ENCODE assay signal across 22 cellular contexts in genomic region chr3:46667061-46667621, GRCh38. TPM values are rescaled to one million over a fixed set of nuclear protein-coding genes. Genes with fewer than 3 reads are reported as not detected.
A peak's percentile ranks its signal among the peaks of the same experiment; 100 is the strongest.
DNase-seq lines count a peak whose midpoint lies in the region; ATAC-seq and TF ChIP-seq lines count a peak whose summit lies in the region.
"Had no signal": no experiment of that assay in that cellular context is flagged by ENCODE, and none has a peak within 500 bp of the region (broad histone marks: within the 10 kb centered on the region; RNA-seq: fewer than 3 reads in every experiment).

No MANE protein-coding gene starts in this region.

- H4K20me1 ChIP-seq in H9 (ENCODE audit: control insufficient read depth, insufficient read depth, insufficient read length), result no peaks in the 10 kb centered on the region

- H3K9ac ChIP-seq in H9 (ENCODE audit: extremely low read depth, insufficient read length, low read length), result no peak overlapping the region

- no peak overlapping the region for H2BK120ac ChIP-seq in H9 (ENCODE audit: low read depth, low read length, poor library complexity, severe bottlenecking)

- H4K91ac ChIP-seq in H9 (ENCODE audit: insufficient read length, low read depth, low read length), result no peak overlapping the region

- no CpG with 5 or more reads among the region's 8 CpGs for WGBS in H9 (ENCODE audit: extremely low coverage, insufficient read length, low lambda C conversion rate)

- CTCF ChIA-PET in CD8-positive, alpha-beta memory T cell (lab: Charles Lee), result no interaction called here

- no peak overlapping the region for H3K18ac ChIP-seq in H9 (ENCODE audit: insufficient read length, low read depth, low read length)

- no peak overlapping the region for H4K8ac ChIP-seq in H9 (replicated peaks; ENCODE audit: insufficient read length, low read depth, low read length)

- no peak overlapping the region for H2BK12ac ChIP-seq in H9 (ENCODE audit: insufficient read length, low read depth, low read length)

- H3K9me3 Mint-ChIP-seq in H9 (no peaks in the 10 kb centered on the region), nephron progenitor cell (no peaks in the 10 kb centered on the region)
- peaks cover 0 to 2% (median 0%) of the 10 kb centered on the region in 5 donors for H3K9me3 Mint-ChIP-seq in CD8-positive, alpha-beta memory T cell
- H3K9me3 Mint-ChIP-seq: activated naive CD8-positive, alpha-beta T cell treated with anti-CD3 and anti-CD28 coated beads, Interleukin-2, amount 50 U/mL, for 24 hours; HFFc6; IgD-negative memory B cell had no signal

- H3K23me2 ChIP-seq in H9 (ENCODE audit: insufficient read length, low read depth, low read length, poor library complexity, severe bottlenecking), result no peaks in the 10 kb centered on the region

- H3K4me3 Mint-ChIP-seq in H9 (no peak overlapping the region), nephron progenitor cell (no peak overlapping the region)
- H3K4me3 Mint-ChIP-seq in CD8-positive, alpha-beta memory T cell, result no peak overlapping the region
- H3K4me3 Mint-ChIP-seq: activated naive CD8-positive, alpha-beta T cell treated with anti-CD3 and anti-CD28 coated beads, Interleukin-2, amount 50 U/mL, for 24 hours; HFFc6; IgD-negative memory B cell had no signal

- H3K27me3 Mint-ChIP-seq in H9 (ENCODE audit: low read depth) (peaks cover 3% of the 10 kb centered on the region), nephron progenitor cell (ENCODE audit: low read depth, poor library complexity) (peaks cover 8% of the 10 kb centered on the region)
- peaks cover 6 to 8% of the 10 kb centered on the region in 2 donors for H3K27me3 Mint-ChIP-seq in CD8-positive, alpha-beta memory T cell
- H3K27me3 Mint-ChIP-seq: activated naive CD8-positive, alpha-beta T cell treated with anti-CD3 and anti-CD28 coated beads, Interleukin-2, amount 50 U/mL, for 24 hours had no signal

- no peak overlapping the region for H3K4ac ChIP-seq in H9 (ENCODE audit: low read depth, low read length)

- POLR2A ChIA-PET in CD8-positive, alpha-beta memory T cell (lab: Charles Lee), result no interaction called here

- no peaks in the 10 kb centered on the region for H3K36me3 ChIP-seq in CD8-positive, alpha-beta memory T cell (ENCODE audit: insufficient read depth, low read length)
- H3K36me3 ChIP-seq: Peyer's patch had no signal

- H3K27ac Mint-ChIP-seq in H9 (peak overlapping the region in 1 of 3 experiments; percentile 56; a peak in 1 of 7 replicates), nephron progenitor cell (peak overlapping the region; percentile 41)
- H3K27ac Mint-ChIP-seq in CD8-positive, alpha-beta memory T cell, result no peak overlapping the region
- H3K27ac Mint-ChIP-seq: activated naive CD8-positive, alpha-beta T cell treated with anti-CD3 and anti-CD28 coated beads, Interleukin-2, amount 50 U/mL, for 24 hours; HFFc6; IgD-negative memory B cell had no signal

- H3K56ac ChIP-seq in H9 (ENCODE audit: insufficient read length, low read depth, low read length), result no peak overlapping the region

- H2AK5ac ChIP-seq in H9 (ENCODE audit: insufficient read length, low read length), result no peak overlapping the region

- H2AFZ ChIP-seq in H9 (ENCODE audit: low read length), result no peak overlapping the region

- TF ChIP-seq CTCF in H9 (conservative IDR thresholded peaks at IDR 0.05), result no peak
- no peak for TF ChIP-seq CTCF in nephron progenitor cell (IDR thresholded peaks at IDR 0.05)

- no peaks in the 10 kb centered on the region for H3K79me1 ChIP-seq in H9 (ENCODE audit: insufficient read depth, low read depth, low read length, poor library complexity, severe bottlenecking)

- peak; percentile 4 for DNase-seq in AG08396 (ENCODE audit: low spot score)
- DNase-seq in H9, result peak; percentile 18
- peak in 22 of 42 donors; percentile 1 to 37 (median 10) for DNase-seq in head of caudate nucleus
- no peak for DNase-seq in nephron progenitor cell
- DNase-seq in LoVo (ENCODE audit: low spot score), result no peak
- DNase-seq in CD8-positive, alpha-beta memory T cell, result no peak
- DNase-seq: activated naive CD8-positive, alpha-beta T cell treated with anti-CD3 and anti-CD28 coated beads, Interleukin-2, amount 50 U/mL, for 24 hours; activated T-cell treated with anti-CD3 and anti-CD28 coated beads, Interleukin-2, amount 50 U/mL, for 48 hours; caudate nucleus; foreskin keratinocyte; HFFc6; mesendoderm; MV-4-11; NCI-H2081 treated with DMSO at 0.1 percent for 48 hours; NCI-H748 treated with DMSO at 0.1 percent for 48 hours; stimulated activated naive CD8-positive, alpha-beta T cell treated with anti-CD3 and anti-CD28 coated beads, Interleukin-15, Interleukin-2, amounts not matched to agents 100 U/mL and 50 U/mL, for 24 hours; T-helper 1 cell had no signal

- H4K5ac ChIP-seq in H9 (ENCODE audit: insufficient read length, low read depth, low read length), result no peak overlapping the region

- no peaks in the 10 kb centered on the region for H3K9me3 ChIP-seq in H9 (ENCODE audit: control insufficient read depth, low read depth, low read length)
- no peaks in the 10 kb centered on the region for H3K9me3 ChIP-seq in CD8-positive, alpha-beta memory T cell (ENCODE audit: low read length)
- H3K9me3 ChIP-seq: Peyer's patch had no signal

- H3T11ph ChIP-seq in H9 (ENCODE audit: low read length), result no peak overlapping the region

- H3K4me2 ChIP-seq in H9 (ENCODE audit: insufficient read depth, insufficient read length, low read length), result no peak overlapping the region

- no peak overlapping the region for H2BK5ac ChIP-seq in H9 (ENCODE audit: insufficient read length, low read length)

- no peaks in the 10 kb centered on the region for H3K79me2 ChIP-seq in H9 (ENCODE audit: insufficient read depth, low read length)

- no peaks in the 10 kb centered on the region for H3K27me3 ChIP-seq in H9 (ENCODE audit: insufficient read depth, low read length)
- no peaks in the 10 kb centered on the region for H3K27me3 ChIP-seq in CD8-positive, alpha-beta memory T cell (ENCODE audit: insufficient read depth, low read length, poor library complexity, severe bottlenecking)
- H3K27me3 ChIP-seq: foreskin keratinocyte, Peyer's patch had no signal

- no peak overlapping the region for H3K4me3 ChIP-seq in CD8-positive, alpha-beta memory T cell (ENCODE audit: low read length)
- H3K4me3 ChIP-seq: GM12878, Peyer's patch had no signal

- no peak overlapping the region for H2BK20ac ChIP-seq in H9 (ENCODE audit: low read depth, low read length, poor library complexity, severe bottlenecking)

- H3K14ac ChIP-seq in H9 (ENCODE audit: insufficient read depth, low read length), result no peak overlapping the region

- H3K36me3 Mint-ChIP-seq in H9 (ENCODE audit: insufficient read depth in 1 of 3, low read depth in 3 of 3) (no peaks in the 10 kb centered on the region), nephron progenitor cell (ENCODE audit: low read depth) (no peaks in the 10 kb centered on the region)
- H3K36me3 Mint-ChIP-seq in CD8-positive, alpha-beta memory T cell, result no peaks in the 10 kb centered on the region
- H3K36me3 Mint-ChIP-seq: IgD-negative memory B cell had no signal

- peaks cover under 1% of the 10 kb centered on the region; the same call in 1 of the 2 replicates for H3K4me1 ChIP-seq in H9 (ENCODE audit: insufficient read depth, low read length)
- H3K4me1 ChIP-seq in CD8-positive, alpha-beta memory T cell (ENCODE audit: insufficient read depth, low read length), result no peaks in the 10 kb centered on the region
- H3K4me1 ChIP-seq: foreskin keratinocyte had no signal

- no peak overlapping the region for H3K23ac ChIP-seq in H9 (ENCODE audit: insufficient read length, low read depth, low read length)

- H2BK15ac ChIP-seq in H9 (ENCODE audit: low read depth, low read length), result no peak overlapping the region

- ATAC-seq in HG02970 (IDR thresholded peaks at IDR 0.05; ENCODE audit: low FRiP score, unreplicated experiment), result no peak
- ATAC-seq in HG03196 (IDR thresholded peaks at IDR 0.05; ENCODE audit: unreplicated experiment), result no peak
- ATAC-seq: activated naive CD8-positive, alpha-beta T cell treated with anti-CD3 and anti-CD28 coated beads, Interleukin-2, amount 50 U/mL, for 24 hours; foreskin keratinocyte; GM12878; stimulated activated naive CD8-positive, alpha-beta T cell treated with anti-CD3 and anti-CD28 coated beads, Interleukin-15, Interleukin-2, amounts not matched to agents 100 U/mL and 50 U/mL, for 24 hours had no signal

- H3K4me1 Mint-ChIP-seq in H9 (peaks cover 20 to 21% of the 10 kb centered on the region in 2 experiments), nephron progenitor cell (peaks cover 72% of the 10 kb centered on the region)
- no peaks in the 10 kb centered on the region for H3K4me1 Mint-ChIP-seq in CD8-positive, alpha-beta memory T cell
- H3K4me1 Mint-ChIP-seq: activated naive CD8-positive, alpha-beta T cell treated with anti-CD3 and anti-CD28 coated beads, Interleukin-2, amount 50 U/mL, for 24 hours; IgD-negative memory B cell had no signal

- H3K27ac ChIP-seq in H9 (ENCODE audit: insufficient read length, low read depth, low read length), result no peak overlapping the region
- no peak overlapping the region for H3K27ac ChIP-seq in CD8-positive, alpha-beta memory T cell (ENCODE audit: low read depth, low read length)
- H3K27ac ChIP-seq: foreskin keratinocyte, Peyer's patch had no signal

- intact Hi-C loops in head of caudate nucleus (cut with DNase I), result no loop called here

RNA-seq across cellular contexts. Expression of gene ALS2CL, which starts 26.3 kb away (rescaled TPM):
- total RNA-seq in H9 (2021), result 4.9 and 5.0 TPM in 2 replicates
- total RNA-seq in CD8-positive, alpha-beta memory T cell, result under 1 TPM; 0.84 to 0.96 TPM
- polyA plus RNA-seq in CD8-positive, alpha-beta memory T cell, result 1.2 TPM

RNA-seq across cellular contexts. Expression of gene TMIE, which starts 34.1 kb away (rescaled TPM):
- total RNA-seq in H9 (2021), result 0.63 and 0.66 TPM in 2 replicates
- total RNA-seq in CD8-positive, alpha-beta memory T cell, result under 1 TPM in 1 of 2 experiments, not detected in 1; 0.16 TPM
- polyA plus RNA-seq in CD8-positive, alpha-beta memory T cell, result 0.67 TPM
- total RNA-seq: foreskin keratinocyte, GM12878, HFFc6 had no signal
- polyA plus RNA-seq: foreskin keratinocyte, GM12878, IgD-negative memory B cell had no signal

RNA-seq across cellular contexts. Expression of gene PRSS50, which starts 50.5 kb away (rescaled TPM):
- 0.24 and 0.59 TPM in 2 replicates for total RNA-seq in H9 (2021)
- not detected for total RNA-seq in CD8-positive, alpha-beta memory T cell
- 0.13 TPM for polyA plus RNA-seq in CD8-positive, alpha-beta memory T cell
- total RNA-seq: foreskin keratinocyte, GM12878, HFFc6, Peyer's patch had no signal
- polyA plus RNA-seq: foreskin keratinocyte, IgD-negative memory B cell had no signal

RNA-seq across cellular contexts. Expression of gene FAM240A, which starts 54.8 kb away (rescaled TPM):
- total RNA-seq in H9 (2021), result 0.11 TPM in 1 of 2 replicates, not detected in the other
- total RNA-seq in CD8-positive, alpha-beta memory T cell, result not detected
- not detected for polyA plus RNA-seq in CD8-positive, alpha-beta memory T cell
- total RNA-seq: foreskin keratinocyte, GM12878, HFFc6, Peyer's patch had no signal
- polyA plus RNA-seq: foreskin keratinocyte, GM12878, IgD-negative memory B cell had no signal

Comparison
In these comparisons a context has a peak if more than half of its experiments do, and no peak if none do; other contexts are left out.
1. DNase-seq: peak in AG08396 (single experiment), H9 (single experiment) and head of caudate nucleus (22 of 42); none in nephron progenitor cell (single experiment), LoVo (single experiment) and CD8-positive, alpha-beta memory T cell (0 of 5).